18 cellular contexts compared by ENCODE assay signal in genomic region chr22:46594947-46595298, GRCh38. TPM values are rescaled to one million over a fixed set of nuclear protein-coding genes. Genes with fewer than 3 reads are reported as not detected.
DNase-seq lines count a peak whose midpoint lies in the region; ATAC-seq and TF ChIP-seq lines count a peak whose summit lies in the region.
"Had no signal": no experiment of that assay in that cellular context is flagged by ENCODE, and none has a peak within 500 bp of the region (broad histone marks: within the 10 kb centered on the region; RNA-seq: fewer than 3 reads in every experiment).

No MANE protein-coding gene starts in this region.

- H3K27me3 Mint-ChIP-seq in dendritic cell treated with granulocyte-macrophage colony-stimulating factor and Interleukin-4, amounts not matched to agents 40 ng/mL and 50 ng/mL, for 4 days, result no peaks in the 10 kb centered on the region

- peak overlapping the region; percentile 90 for H3K27ac Mint-ChIP-seq in dendritic cell treated with granulocyte-macrophage colony-stimulating factor and Interleukin-4, amounts not matched to agents 40 ng/mL and 50 ng/mL, for 4 days

- ATAC-seq in Right ventricle myocardium inferior (no peak), HG02840 (IDR thresholded peaks at IDR 0.05; ENCODE audit: low FRiP score, unreplicated experiment) (no peak), HG02852 (IDR thresholded peaks at IDR 0.05; ENCODE audit: unreplicated experiment) (no peak)

- no peak for TF ChIP-seq CTCF in right atrium auricular region (IDR thresholded peaks at IDR 0.05)
- TF ChIP-seq CTCF in sigmoid colon (IDR thresholded peaks at IDR 0.05), result no peak

- intact Hi-C loops in Right ventricle myocardium inferior (cut with DNase I), result no loop called here
- intact Hi-C loops in dendritic cell treated with granulocyte-macrophage colony-stimulating factor and Interleukin-4, amounts not matched to agents 40 ng/mL and 50 ng/mL, for 4 days (cut with micrococcal nuclease), result no loop called here
- intact Hi-C loops in sigmoid colon (cut with DNase I), result no loop called here

- H3K27ac ChIP-seq in right atrium auricular region (peak overlapping the region; percentile 92 to 94), sigmoid colon (no peak overlapping the region)

- DNase-seq in right atrium auricular region (ENCODE audit: low spot score) (no peak), Right ventricle myocardium inferior (ENCODE audit: missing footprints) (no peak), sigmoid colon (peak; percentile 61), HPDE6-E6E7 (ENCODE audit: extremely low spot score) (no peak)
- DNase-seq: CD8-positive, alpha-beta memory T cell; DMS53; GOT3; KG1; MV-4-11; NCI-H1417; NCI-H187; NCI-H2107; NCI-H510A; NCI-H774; SIG-M5 had no signal

- H3K36me3 ChIP-seq in right atrium auricular region, result no peaks in the 10 kb centered on the region
- no peaks in the 10 kb centered on the region for H3K36me3 ChIP-seq in sigmoid colon

- TF ChIP-seq EP300 in sigmoid colon (IDR thresholded peaks at IDR 0.05), result no peak

- H3K36me3 Mint-ChIP-seq in dendritic cell treated with granulocyte-macrophage colony-stimulating factor and Interleukin-4, amounts not matched to agents 40 ng/mL and 50 ng/mL, for 4 days (ENCODE audit: low read depth), result peaks cover 44% of the 10 kb centered on the region
- H3K36me3 Mint-ChIP-seq: CD8-positive, alpha-beta memory T cell had no signal

- H3K27me3 ChIP-seq in right atrium auricular region (no peaks in the 10 kb centered on the region), sigmoid colon (no peaks in the 10 kb centered on the region)

- H3K9me3 ChIP-seq in right atrium auricular region (no peaks in the 10 kb centered on the region), sigmoid colon (no peaks in the 10 kb centered on the region)

- peaks cover 0 to 89% of the 10 kb centered on the region in 2 donors for H3K4me1 ChIP-seq in right atrium auricular region
- peaks cover 0 to 6% (median 2%) of the 10 kb centered on the region in 4 donors for H3K4me1 ChIP-seq in sigmoid colon

- H3K4me3 Mint-ChIP-seq in dendritic cell treated with granulocyte-macrophage colony-stimulating factor and Interleukin-4, amounts not matched to agents 40 ng/mL and 50 ng/mL, for 4 days, result no peak overlapping the region
- H3K4me3 Mint-ChIP-seq: CD8-positive, alpha-beta memory T cell had no signal

- TF ChIP-seq POLR2A in sigmoid colon (IDR thresholded peaks at IDR 0.05), result no peak

- no peaks in the 10 kb centered on the region for H3K9me3 Mint-ChIP-seq in dendritic cell treated with granulocyte-macrophage colony-stimulating factor and Interleukin-4, amounts not matched to agents 40 ng/mL and 50 ng/mL, for 4 days
- H3K9me3 Mint-ChIP-seq: CD8-positive, alpha-beta memory T cell had no signal

- 91 to 94% methylated on average over 17 of the region's 17 CpGs for WGBS in sigmoid colon, 2 donors

- H3K4me1 Mint-ChIP-seq in dendritic cell treated with granulocyte-macrophage colony-stimulating factor and Interleukin-4, amounts not matched to agents 40 ng/mL and 50 ng/mL, for 4 days (ENCODE audit: low read depth), result peaks cover 100% of the 10 kb centered on the region

- no peak overlapping the region for H3K4me3 ChIP-seq in right atrium auricular region
- H3K4me3 ChIP-seq in sigmoid colon, result no peak overlapping the region

RNA-seq across cellular contexts. Expression of gene GRAMD4, which starts 25.3 kb away (rescaled TPM):
- total RNA-seq in right atrium auricular region (10 to 100 TPM; 29.1 to 31.6 TPM), Right ventricle myocardium inferior (80.0 TPM), sigmoid colon (10 to 100 TPM; 11.6 to 46.2 (median 18.4) TPM)
- 10 to 100 TPM; 22.8 to 57.2 (median 28.9) TPM for polyA plus RNA-seq in sigmoid colon

RNA-seq across cellular contexts. Expression of gene CELSR1, which starts 57.5 kb away (rescaled TPM):
- total RNA-seq in right atrium auricular region (1 to 10 TPM; 7.1 to 9.6 TPM), Right ventricle myocardium inferior (8.4 TPM), sigmoid colon (1 to 10 TPM in 2 of 4 donors, under 1 TPM in 2; 0.81 to 2.5 (median 1.5) TPM)
- polyA plus RNA-seq in sigmoid colon, result 1 to 10 TPM in 1 of 3 donors, under 1 TPM in 2; 0.23 to 5.0 (median 0.60) TPM

Comparison
In these comparisons a context has a peak if more than half of its experiments do, and no peak if none do; other contexts are left out.
1. H3K27ac ChIP-seq: peak in right atrium auricular region (2 of 2); none in sigmoid colon (0 of 4).